25 cellular contexts compared by ENCODE assay signal in the genomic region with DNA sequence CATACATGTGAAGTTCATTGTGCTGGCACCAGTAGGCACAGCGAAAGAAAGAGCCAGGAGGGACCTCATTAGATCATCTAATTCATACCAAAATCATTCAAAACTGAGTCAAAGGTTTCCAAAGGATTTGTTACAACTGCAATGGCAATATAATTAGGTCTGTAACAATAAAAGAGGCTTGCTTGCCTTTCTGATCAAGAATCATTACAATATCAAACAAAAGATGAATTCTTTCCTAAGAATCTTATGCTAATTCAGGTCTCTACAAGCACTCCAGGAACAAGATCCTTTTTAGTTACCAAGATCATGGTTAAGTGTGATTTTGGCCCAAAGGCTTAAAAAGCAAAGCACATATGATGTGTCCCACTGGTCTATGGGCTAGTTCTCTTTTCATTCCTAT. TPM values are rescaled to one million over a fixed set of nuclear protein-coding genes. Genes with fewer than 3 reads are reported as not detected.
DNase-seq lines count a peak whose midpoint lies in the region; ATAC-seq, FAIRE-seq and TF ChIP-seq lines count a peak whose summit lies in the region.
"Had no signal": no experiment of that assay in that cellular context is flagged by ENCODE, and none has a peak within 500 bp of the region (broad histone marks: within the 10 kb centered on the region; RNA-seq: fewer than 3 reads in every experiment).

No MANE protein-coding gene starts in this region.

- TF ChIP-seq CTCF in D721Med (IDR thresholded peaks at IDR 0.05; ENCODE audit: insufficient read depth, missing control alignments) (no peak), Loucy (conservative IDR thresholded peaks at IDR 0.05; ENCODE audit: low read length) (no peak), endodermal cell (conservative IDR thresholded peaks at IDR 0.05) (no peak)

- no peak overlapping the region for H3K4me3 Mint-ChIP-seq in endodermal cell
- no peak overlapping the region for H3K4me3 Mint-ChIP-seq in naive thymus-derived CD8-positive, alpha-beta T cell
- H3K4me3 Mint-ChIP-seq: CD8-positive, alpha-beta memory T cell had no signal

- no peak for ATAC-seq in naive thymus-derived CD8-positive, alpha-beta T cell
- no peak for ATAC-seq in HG03045 (IDR thresholded peaks at IDR 0.05; ENCODE audit: unreplicated experiment)
- ATAC-seq: Right ventricle myocardium inferior, SK-N-SH treated with all-trans-retinoic acid at 6 μM for 48 hours had no signal

- H3K18ac ChIP-seq in neuronal stem cell (ENCODE audit: low read length), result no peak overlapping the region

- no peak overlapping the region for H3K14ac ChIP-seq in neuronal stem cell (ENCODE audit: low read length)

- no peaks in the 10 kb centered on the region for H3K9me3 ChIP-seq in Loucy (ENCODE audit: insufficient read depth, low read depth, low read length)
- no peaks in the 10 kb centered on the region for H3K9me3 ChIP-seq in endodermal cell (ENCODE audit: control insufficient read depth, low read length)
- no peaks in the 10 kb centered on the region for H3K9me3 ChIP-seq in neuronal stem cell (replicated peaks in 1 of 2; ENCODE audit: control insufficient read depth in 2 of 2, insufficient read depth in 1 of 2, low read depth in 1 of 2, low read length in 2 of 2)
- H3K9me3 ChIP-seq: MG63, SJCRH30 had no signal

- H3K27ac ChIP-seq in endodermal cell (ENCODE audit: low read depth, low read length) (peak overlapping the region; percentile 12), neuronal stem cell (replicated peaks; ENCODE audit: low read length) (no peak overlapping the region)
- H3K27ac ChIP-seq: C4-2B, SJCRH30 had no signal

- peaks cover 6% of the 10 kb centered on the region for H3K4me1 Mint-ChIP-seq in endodermal cell
- H3K4me1 Mint-ChIP-seq in naive thymus-derived CD8-positive, alpha-beta T cell, result peaks cover 0 to 8% (median 0%) of the 10 kb centered on the region in 4 donors
- H3K4me1 Mint-ChIP-seq: CD8-positive, alpha-beta memory T cell had no signal

- no peak overlapping the region for H2BK12ac ChIP-seq in neuronal stem cell (ENCODE audit: low read length)

- no peaks in the 10 kb centered on the region for H3K27me3 Mint-ChIP-seq in endodermal cell (ENCODE audit: insufficient read depth)
- peaks cover 0 to 8% (median 0%) of the 10 kb centered on the region in 5 donors for H3K27me3 Mint-ChIP-seq in naive thymus-derived CD8-positive, alpha-beta T cell

- H4K91ac ChIP-seq in neuronal stem cell (ENCODE audit: low read depth, low read length, poor library complexity), result no peak overlapping the region

- no peaks in the 10 kb centered on the region for H3K9me2 ChIP-seq in Loucy (replicated peaks; ENCODE audit: low read depth, low read length)

- H2AFZ ChIP-seq in Loucy (ENCODE audit: low read length) (peak overlapping the region; percentile 64), neuronal stem cell (ENCODE audit: low read length) (peak overlapping the region; percentile 8)

- no peaks in the 10 kb centered on the region for H4K20me1 ChIP-seq in Loucy (ENCODE audit: insufficient read depth, low read length, poor library complexity, severe bottlenecking)

- POLR2A ChIA-PET in naive thymus-derived CD8-positive, alpha-beta T cell (lab: Charles Lee), result no interaction called here

- H3K4me1 ChIP-seq in Loucy (ENCODE audit: insufficient read depth, low read length, poor library complexity, severe bottlenecking) (peaks cover 23% of the 10 kb centered on the region), endodermal cell (ENCODE audit: control insufficient read depth, insufficient read depth, low read length) (no peaks in the 10 kb centered on the region), neuronal stem cell (ENCODE audit: control insufficient read depth in 2 of 2, insufficient read depth in 1 of 2, low read depth in 1 of 2, low read length in 2 of 2) (peaks cover 0 to 41% of the 10 kb centered on the region in 2 donors)
- H3K4me1 ChIP-seq: SJCRH30 had no signal

- H3K23ac ChIP-seq in neuronal stem cell (ENCODE audit: low read depth, low read length, poor library complexity), result no peak overlapping the region

- H3F3A ChIP-seq in Loucy (ENCODE audit: low read depth), result no peaks in the 10 kb centered on the region

- H3K9ac ChIP-seq in Loucy (ENCODE audit: low read depth, low read length, poor library complexity, severe bottlenecking), result no peak overlapping the region
- H3K9ac ChIP-seq in endodermal cell (ENCODE audit: extremely low read depth, low read length, poor library complexity, severe bottlenecking), result no peak overlapping the region
- no peak overlapping the region for H3K9ac ChIP-seq in neuronal stem cell (ENCODE audit: low read depth, low read length, poor library complexity)

- H3K79me2 ChIP-seq in Loucy (ENCODE audit: insufficient read depth, low read length), result no peaks in the 10 kb centered on the region

- H3K27me3 ChIP-seq in Loucy (ENCODE audit: insufficient read depth, low read length, poor library complexity, severe bottlenecking), result no peaks in the 10 kb centered on the region
- H3K27me3 ChIP-seq in endodermal cell (ENCODE audit: control insufficient read depth, insufficient read depth, low read length, poor library complexity, severe bottlenecking), result no peaks in the 10 kb centered on the region
- no peaks in the 10 kb centered on the region for H3K27me3 ChIP-seq in neuronal stem cell (ENCODE audit: control insufficient read depth in 3 of 3, insufficient read depth in 3 of 3, low read depth in 1 of 3, low read length in 3 of 3)
- H3K27me3 ChIP-seq: MG63, SJCRH30 had no signal

- no peak for DNase-seq in D721Med (ENCODE audit: insufficient read length, low spot score)
- no peak for DNase-seq in endodermal cell
- DNase-seq in neuronal stem cell (ENCODE audit: low spot score), result no peak
- no peak for DNase-seq in NCI-H146 (lab: John Stamatoyannopoulos, UW)
- no peak for DNase-seq in anterior cingulate cortex (lab: John Stamatoyannopoulos, UW)
- DNase-seq in naive thymus-derived CD8-positive, alpha-beta T cell, result no peak
- DNase-seq: CD8-positive, alpha-beta memory T cell; DMS153; DND-41; KBM-7; MG63; NCI-H1048; NCI-H1417; NCI-H1694 treated with DMSO at 0.1 percent for 48 hours; NCI-H2081; NCI-H2227 treated with DMSO at 0.1 percent for 48 hours; NCI-H526 treated with DMSO at 0.1 percent for 48 hours; OCI-M1; SJCRH30 had no signal

- peak; percentile 6 for FAIRE-seq in D721Med (lab: Jason Lieb, UNC)
- FAIRE-seq: GM12892 had no signal

- WGBS in endodermal cell (ENCODE audit: insufficient coverage in 1 of 2, insufficient read length in 1 of 2), 2 experiments, result 94% methylated on average over 1 of the region's 1 CpG; no CpG with 5 or more reads in 1 of the 2 experiments
- no CpG with 5 or more reads among the region's 1 CpG for WGBS in neuronal stem cell (ENCODE audit: extremely low coverage in 2 of 2, insufficient read length in 2 of 2, insufficient replicate concordance in 1 of 2), 2 donors

- no peak overlapping the region for H4K8ac ChIP-seq in neuronal stem cell (ENCODE audit: low read depth, low read length)

- no peaks in the 10 kb centered on the region for H3K79me1 ChIP-seq in neuronal stem cell (ENCODE audit: low read depth, low read length)

- no peak overlapping the region for H2BK120ac ChIP-seq in neuronal stem cell (ENCODE audit: low read depth, low read length)

- no peaks in the 10 kb centered on the region for H3K9me3 Mint-ChIP-seq in endodermal cell
- no peaks in the 10 kb centered on the region for H3K9me3 Mint-ChIP-seq in naive thymus-derived CD8-positive, alpha-beta T cell
- H3K9me3 Mint-ChIP-seq: CD8-positive, alpha-beta memory T cell had no signal

- no peak overlapping the region for H2BK5ac ChIP-seq in neuronal stem cell (ENCODE audit: low read length)

- no peak overlapping the region for H3K27ac Mint-ChIP-seq in endodermal cell
- no peak overlapping the region for H3K27ac Mint-ChIP-seq in naive thymus-derived CD8-positive, alpha-beta T cell
- H3K27ac Mint-ChIP-seq: CD8-positive, alpha-beta memory T cell had no signal

- no peak overlapping the region for H3K4ac ChIP-seq in neuronal stem cell (ENCODE audit: low read length)

- no peak overlapping the region for H2AK5ac ChIP-seq in neuronal stem cell (ENCODE audit: low read depth, low read length)

- H3K4me2 ChIP-seq in Loucy (ENCODE audit: low read depth, low read length, poor library complexity, severe bottlenecking) (no peak overlapping the region), neuronal stem cell (ENCODE audit: insufficient read depth, low read length, poor library complexity, severe bottlenecking) (no peak overlapping the region)

- no peak overlapping the region for H3K4me3 ChIP-seq in Loucy (ENCODE audit: low read length, poor library complexity, severe bottlenecking)
- no peak overlapping the region for H3K4me3 ChIP-seq in endodermal cell (ENCODE audit: low read length)
- H3K4me3 ChIP-seq in neuronal stem cell (ENCODE audit: low read length in 2 of 2), result no peak overlapping the region
- H3K4me3 ChIP-seq: MG63, SJCRH30 had no signal

- H2BK15ac ChIP-seq in neuronal stem cell (ENCODE audit: low read length), result no peak overlapping the region

- H3K36me3 ChIP-seq in Loucy (ENCODE audit: insufficient read depth, low read length) (no peaks in the 10 kb centered on the region), endodermal cell (ENCODE audit: control insufficient read depth, insufficient read depth, low read length) (no peaks in the 10 kb centered on the region), neuronal stem cell (replicated peaks in 1 of 2; ENCODE audit: control insufficient read depth in 2 of 2, insufficient read depth in 2 of 2, low read length in 2 of 2) (no peaks in the 10 kb centered on the region)
- H3K36me3 ChIP-seq: MG63, SJCRH30 had no signal

- no peaks in the 10 kb centered on the region for H3K36me3 Mint-ChIP-seq in endodermal cell (ENCODE audit: low read depth)
- H3K36me3 Mint-ChIP-seq in naive thymus-derived CD8-positive, alpha-beta T cell, result no peaks in the 10 kb centered on the region
- H3K36me3 Mint-ChIP-seq: CD8-positive, alpha-beta memory T cell had no signal

RNA-seq across cellular contexts. Expression of a gene that starts 41.9 kb away (rescaled TPM):
- total RNA-seq in endodermal cell, result 10 to 100 TPM; 28.9 to 30.4 TPM
- polyA plus RNA-seq in endodermal cell (2013, experiment 1 of 2), result 76.9 TPM
- 106 TPM for polyA plus RNA-seq in endodermal cell (2013, experiment 2 of 2)
- polyA plus RNA-seq in neuronal stem cell (2013, experiment 1 of 2), result 17.1 TPM
- polyA plus RNA-seq in neuronal stem cell (2013, experiment 2 of 2), result 18.2 TPM
- 10 to 100 TPM; 55.7 to 58.4 TPM for total RNA-seq in naive thymus-derived CD8-positive, alpha-beta T cell
- polyA plus RNA-seq in naive thymus-derived CD8-positive, alpha-beta T cell, result 1 to 10 TPM; 1.8 to 4.6 (median 3.4) TPM
